ENCODE assay signal across 19 cellular contexts in genomic region chr6:19864285-19864684, GRCh38. TPM values are rescaled to one million over a fixed set of nuclear protein-coding genes. Genes with fewer than 3 reads are reported as not detected.
DNase-seq lines count a peak whose midpoint lies in the region; ATAC-seq, FAIRE-seq and TF ChIP-seq lines count a peak whose summit lies in the region.
"Had no signal": no experiment of that assay in that cellular context is flagged by ENCODE, and none has a peak within 500 bp of the region (broad histone marks: within the 10 kb centered on the region; RNA-seq: fewer than 3 reads in every experiment).

No MANE protein-coding gene starts in this region.

- no peaks in the 10 kb centered on the region for H3K36me3 ChIP-seq in pancreas
- H3K36me3 ChIP-seq: SJSA1 had no signal

- FAIRE-seq in pancreas (lab: Jason Lieb, UNC) = no peak
- FAIRE-seq: GM12878 had no signal

- DNase-seq in NCI-H345 (lab: John Stamatoyannopoulos, UW) = peak; percentile 16
- no peak for DNase-seq in NCI-H345 treated with DMSO at 0.1 percent for 48 hours (lab: John Stamatoyannopoulos, UW; ENCODE audit: unreplicated experiment)
- peak; percentile 54 for DNase-seq in NCI-H146 treated with DMSO at 0.1 percent for 48 hours (lab: John Stamatoyannopoulos, UW; ENCODE audit: unreplicated experiment)
- peak; percentile 63 for DNase-seq in NCI-H748 treated with DMSO at 0.1 percent for 48 hours (lab: John Stamatoyannopoulos, UW)
- no peak for DNase-seq in pancreas
- DNase-seq in HFFc6 = no peak
- DNase-seq: CD4-positive, CD25-positive, alpha-beta regulatory T cell; DND-41; GM23248; H9; NCI-H1417 treated with DMSO at 0.1 percent for 48 hours; NCI-H1930; NCI-H526; T-helper 9 cell had no signal

- H3K4me3 ChIP-seq in pancreas = no peak overlapping the region
- H3K4me3 ChIP-seq: GM12878, GM23248, SJSA1 had no signal

- no peak overlapping the region for H3K27ac Mint-ChIP-seq in HFFc6
- H3K27ac Mint-ChIP-seq: CD4-positive, CD25-positive, alpha-beta regulatory T cell; H9 had no signal

- peaks cover 18% of the 10 kb centered on the region for H3K4me1 Mint-ChIP-seq in HFFc6 (ENCODE audit: low read depth)
- H3K4me1 Mint-ChIP-seq: CD4-positive, CD25-positive, alpha-beta regulatory T cell had no signal

- H3K36me3 Mint-ChIP-seq in HFFc6 (ENCODE audit: low read depth) = no peaks in the 10 kb centered on the region
- H3K36me3 Mint-ChIP-seq: CD4-positive, CD25-positive, alpha-beta regulatory T cell had no signal

- intact Hi-C loops in pancreas (cut with DNase I) = no loop called here

- no peak overlapping the region for H3K4me3 Mint-ChIP-seq in HFFc6
- H3K4me3 Mint-ChIP-seq: CD4-positive, CD25-positive, alpha-beta regulatory T cell; H9 had no signal

- H3K9me3 ChIP-seq in pancreas = no peaks in the 10 kb centered on the region

- peaks cover 9 to 33% (median 19%) of the 10 kb centered on the region in 3 donors for H3K4me1 ChIP-seq in pancreas

- ATAC-seq in pancreas (peak; percentile 66 to 72 (median 68)), GM19328 (IDR thresholded peaks at IDR 0.05; ENCODE audit: unreplicated experiment) (no peak)
- ATAC-seq: GM12878, Right ventricle myocardium inferior had no signal

- H3K27me3 ChIP-seq in pancreas = no peaks in the 10 kb centered on the region

- H3K27me3 Mint-ChIP-seq in HFFc6 (ENCODE audit: insufficient read depth) = peaks cover 30% of the 10 kb centered on the region
- H3K27me3 Mint-ChIP-seq: CD4-positive, CD25-positive, alpha-beta regulatory T cell had no signal

- H3K9me3 Mint-ChIP-seq in HFFc6 = no peaks in the 10 kb centered on the region
- H3K9me3 Mint-ChIP-seq: H9 had no signal

- WGBS in pancreas, 2 donors = 28 to 39% methylated on average over 3 of the region's 3 CpGs

- no peak overlapping the region for H3K27ac ChIP-seq in pancreas
- H3K27ac ChIP-seq: GM23248, SJSA1 had no signal

- TF ChIP-seq CTCF in pancreas (IDR thresholded peaks at IDR 0.05) = no peak
- no peak for TF ChIP-seq CTCF in HFFc6 (IDR thresholded peaks at IDR 0.05)

RNA-seq across cellular contexts. Expression of gene ID4, which starts 27.1 kb away (rescaled TPM):
- 10 to 100 TPM; 11.8 to 23.0 (median 18.6) TPM for total RNA-seq in pancreas
- polyA plus RNA-seq in pancreas = 10 to 100 TPM; 12.4 to 15.7 TPM
- 10 to 100 TPM in 4 of 6 experiments, 1 to 10 TPM in 2; 7.2 to 11.9 (median 10.9) TPM for total RNA-seq in HFFc6 (2021; fragmentation: NEBNext Ultra II Directional; extraction: Animal tissue kit (Norgen Biotek cat#: 25700))
- total RNA-seq: CD4-positive, CD25-positive, alpha-beta regulatory T cell; GM12878; T-helper 1 cell treated with Interleukin-12 subunit alpha and Interleukin-12 subunit beta and Interleukin-4 antibody, amounts not matched to agents 30 ng/mL and 1 ng/mL, for 36 hours had no signal
- polyA plus RNA-seq: CD4-positive, CD25-positive, alpha-beta regulatory T cell had no signal

Comparison
In these comparisons a context has a peak if more than half of its experiments do, and no peak if none do; other contexts are left out.
1. DNase-seq: peak in NCI-H345 (single experiment), NCI-H146 treated with DMSO at 0.1 percent for 48 hours (single experiment) and NCI-H748 treated with DMSO at 0.1 percent for 48 hours (single experiment); none in NCI-H345 treated with DMSO at 0.1 percent for 48 hours (single experiment), pancreas (0 of 6) and HFFc6 (single experiment).